In genomic region chr17:71726320-71726719, GRCh38 we compare ENCODE assay signal across 22 cellular contexts.
DNase-seq lines count a peak whose midpoint lies in the region; ATAC-seq and TF ChIP-seq lines count a peak whose summit lies in the region.
"Had no signal": no experiment of that assay in that cellular context is flagged by ENCODE, and none has a peak within 500 bp of the region (broad histone marks: within the 10 kb centered on the region; RNA-seq: fewer than 3 reads in every experiment).

No MANE protein-coding gene starts in this region.

- no peak for TF ChIP-seq CTCF in epithelial cell of proximal tubule (conservative IDR thresholded peaks at IDR 0.05; ENCODE audit: low read depth, low read length)

- no peaks in the 10 kb centered on the region for H3K27me3 ChIP-seq in ACC112 (ENCODE audit: insufficient read depth, low read length)
- H3K27me3 ChIP-seq: sigmoid colon, tibial nerve had no signal

- no peaks in the 10 kb centered on the region for H3K36me3 ChIP-seq in ACC112 (ENCODE audit: insufficient read depth, low read length)
- H3K36me3 ChIP-seq: sigmoid colon, tibial nerve had no signal

- H3K4me3 ChIP-seq in ACC112 (ENCODE audit: low read depth, low read length) (peak overlapping the region; percentile 68), epithelial cell of proximal tubule (ENCODE audit: low read depth, low read length) (peak overlapping the region; percentile 31)
- H3K4me3 ChIP-seq: sigmoid colon, tibial nerve had no signal

- H3K27ac ChIP-seq in ACC112 (ENCODE audit: low read depth, low read length): no peak overlapping the region
- H3K27ac ChIP-seq: parathyroid adenoma, sigmoid colon, tibial nerve had no signal

- peak; percentile 0 for DNase-seq in COR-L47 (lab: John Stamatoyannopoulos, UW)
- peak; percentile 69 for DNase-seq in NCI-H748 (lab: John Stamatoyannopoulos, UW; ENCODE audit: unreplicated experiment)
- no peak for DNase-seq in epithelial cell of proximal tubule (ENCODE audit: low read depth)
- no peak for DNase-seq in T-helper 1 cell
- DNase-seq in superior temporal gyrus (ENCODE audit: extremely low spot score): no peak
- no peak for DNase-seq in 8988T
- DNase-seq: activated CD8-positive, alpha-beta T cell treated with anti-CD3 and anti-CD28 coated beads for 36 hours; activated T-cell treated with anti-CD3 and anti-CD28 coated beads, Interleukin-2, amount 50 U/mL, for 48 hours; GDM1; kidney glomerular epithelial cell; mesendoderm; natural killer cell; NCI-H1092; OCI-M1; sigmoid colon; stimulated activated naive CD8-positive, alpha-beta T cell treated with anti-CD3 and anti-CD28 coated beads, Interleukin-15, Interleukin-2, amounts not matched to agents 100 U/mL and 50 U/mL, for 24 hours; T-helper 2 cell had no signal

- ATAC-seq in GM21367 (IDR thresholded peaks at IDR 0.05; ENCODE audit: unreplicated experiment): no peak
- ATAC-seq: activated CD8-positive, alpha-beta T cell treated with anti-CD3 and anti-CD28 coated beads for 36 hours; natural killer cell; stimulated activated naive CD8-positive, alpha-beta T cell treated with anti-CD3 and anti-CD28 coated beads, Interleukin-15, Interleukin-2, amounts not matched to agents 100 U/mL and 50 U/mL, for 24 hours; WTC11 had no signal

- peak overlapping the region; percentile 72 for H2AFZ ChIP-seq in ACC112 (ENCODE audit: low read length, unreplicated experiment)
- H2AFZ ChIP-seq: parathyroid adenoma had no signal

- no peaks in the 10 kb centered on the region for H3K79me2 ChIP-seq in ACC112 (ENCODE audit: control insufficient read depth, insufficient read depth, low read length, unreplicated experiment)
- H3K79me2 ChIP-seq: parathyroid adenoma had no signal

- peaks cover 4% of the 10 kb centered on the region for H3K4me1 ChIP-seq in ACC112 (ENCODE audit: control insufficient read depth, insufficient read depth, low read length, unreplicated experiment)
- H3K4me1 ChIP-seq: parathyroid adenoma, sigmoid colon, tibial nerve had no signal

Comparison
In these comparisons a context has a peak if more than half of its experiments do, and no peak if none do; other contexts are left out.
1. DNase-seq: peak in COR-L47 (single experiment) and NCI-H748 (single experiment); none in epithelial cell of proximal tubule (single experiment), T-helper 1 cell (0 of 5), superior temporal gyrus (single experiment) and 8988T (single experiment).